Comparison of ENCODE assay signal across 10 cellular contexts in genomic region chr17:40602445-40603443, GRCh38. TPM values are rescaled to one million over a fixed set of nuclear protein-coding genes. Genes with fewer than 3 reads are reported as not detected.
DNase-seq lines count a peak whose midpoint lies in the region; ATAC-seq and TF ChIP-seq lines count a peak whose summit lies in the region.
"Had no signal": no experiment of that assay in that cellular context is flagged by ENCODE, and none has a peak within 500 bp of the region (broad histone marks: within the 10 kb centered on the region; RNA-seq: fewer than 3 reads in every experiment).

No MANE protein-coding gene starts in this region.

- H3K36me3 ChIP-seq in naive thymus-derived CD4-positive, alpha-beta T cell (ENCODE audit: control insufficient read depth in 2 of 3, insufficient read depth in 3 of 3, low read length in 3 of 3) = no peaks in the 10 kb centered on the region
- H3K36me3 ChIP-seq in stomach smooth muscle (ENCODE audit: control insufficient read depth in 2 of 2, insufficient read depth in 2 of 2, low read length in 2 of 2) (no peaks in the 10 kb centered on the region), WERI-Rb-1 (no peaks in the 10 kb centered on the region)

- H3K27me3 Mint-ChIP-seq in activated T-helper 2 cell treated with anti-CD3 and anti-CD28 coated beads, Interferon-gamma antibody, Interleukin-2, Interleukin-4, amounts not matched to agents 10 μg/mL and 5 μg/mL and 100 μg/mL, durations not matched to agents 14 hours and 24 hours and 36 hours (ENCODE audit: low read depth) = no peaks in the 10 kb centered on the region
- H3K27me3 Mint-ChIP-seq in naive thymus-derived CD4-positive, alpha-beta T cell = no peaks in the 10 kb centered on the region

- DNase-seq in activated gamma-delta T cell treated with Interleukin-2 at 50 U/mL for 16 hours (peak; percentile 54), activated gamma-delta T cell (lab: John Stamatoyannopoulos, UW) (no peak), WERI-Rb-1 (no peak), NCI-H1092 treated with DMSO at 0.1 percent for 48 hours (lab: John Stamatoyannopoulos, UW) (no peak), HPDE6-E6E7 (ENCODE audit: extremely low spot score) (no peak)
- peak; percentile 51 for DNase-seq in activated T-helper 2 cell treated with anti-CD3 and anti-CD28 coated beads, Interferon-gamma antibody, Interleukin-2, Interleukin-4, amounts not matched to agents 10 μg/mL and 5 μg/mL and 100 μg/mL, durations not matched to agents 14 hours and 24 hours and 36 hours (ENCODE audit: low spot score)
- DNase-seq in naive thymus-derived CD4-positive, alpha-beta T cell = peak; percentile 44 to 93 (median 89)
- DNase-seq: 8988T, H7 had no signal

- CTCF ChIA-PET in naive thymus-derived CD4-positive, alpha-beta T cell (lab: Charles Lee) = interaction anchor here (0.8 to 4.8 kb wide), 11 partner anchors 10 to 55 kb away, joined by 3 to 75 read pairs (median 6); partner anchors contain the start of gene CCR7

- peak overlapping the region; percentile 95 for H3K27ac Mint-ChIP-seq in activated T-helper 2 cell treated with anti-CD3 and anti-CD28 coated beads, Interferon-gamma antibody, Interleukin-2, Interleukin-4, amounts not matched to agents 10 μg/mL and 5 μg/mL and 100 μg/mL, durations not matched to agents 14 hours and 24 hours and 36 hours
- H3K27ac Mint-ChIP-seq in naive thymus-derived CD4-positive, alpha-beta T cell = peak overlapping the region; percentile 95 to 100 (median 99)

- intact Hi-C loops in activated T-helper 2 cell treated with anti-CD3 and anti-CD28 coated beads, Interferon-gamma antibody, Interleukin-2, Interleukin-4, amounts not matched to agents 10 μg/mL and 5 μg/mL and 100 μg/mL, durations not matched to agents 14 hours and 24 hours and 36 hours (cut with micrococcal nuclease) = no loop called here
- intact Hi-C loops in naive thymus-derived CD4-positive, alpha-beta T cell (cut with micrococcal nuclease) = loop anchor here in 1 of 2 donors (1.0 to 10.0 kb wide), 5 partner anchors 13 to 498 kb away; partner anchors contain the start of genes CCR7 and NR1D1

- POLR2A ChIA-PET in naive thymus-derived CD4-positive, alpha-beta T cell (lab: Charles Lee) = interaction anchor here (0.7 to 29.4 kb wide), 17 partner anchors 6 to 1086 kb away, joined by 3 to 2132 read pairs (median 5); partner anchors contain the start of genes CCR7 and EIF1

- no peaks in the 10 kb centered on the region for H3K9me3 ChIP-seq in naive thymus-derived CD4-positive, alpha-beta T cell (ENCODE audit: control insufficient read depth in 2 of 3, low read length in 3 of 3)
- H3K9me3 ChIP-seq in stomach smooth muscle (ENCODE audit: control insufficient read depth in 2 of 2, low read length in 2 of 2) = no peaks in the 10 kb centered on the region
- no peaks in the 10 kb centered on the region for H3K9me3 ChIP-seq in WERI-Rb-1 (ENCODE audit: severe bottlenecking)

- peaks cover 91% of the 10 kb centered on the region for H3K4me1 Mint-ChIP-seq in activated T-helper 2 cell treated with anti-CD3 and anti-CD28 coated beads, Interferon-gamma antibody, Interleukin-2, Interleukin-4, amounts not matched to agents 10 μg/mL and 5 μg/mL and 100 μg/mL, durations not matched to agents 14 hours and 24 hours and 36 hours (ENCODE audit: low read depth)
- H3K4me1 Mint-ChIP-seq in naive thymus-derived CD4-positive, alpha-beta T cell = peaks cover 55 to 100% (median 96%) of the 10 kb centered on the region in 7 donors

- peak overlapping the region; percentile 33 for H3K4me3 ChIP-seq in naive thymus-derived CD4-positive, alpha-beta T cell (ENCODE audit: low read length)
- H3K4me3 ChIP-seq in stomach smooth muscle (ENCODE audit: low read length in 2 of 2) (peak overlapping the region in 1 of 2 donors; percentile 22), WERI-Rb-1 (ENCODE audit: low read depth, low read length) (no peak overlapping the region)

- H3K27ac ChIP-seq in naive thymus-derived CD4-positive, alpha-beta T cell (ENCODE audit: low read depth, low read length) = peak overlapping the region; percentile 94
- H3K27ac ChIP-seq in stomach smooth muscle (ENCODE audit: low read length) = peak overlapping the region; percentile 66
- H3K27ac ChIP-seq in WERI-Rb-1 = no peak overlapping the region

- peak; percentile 66 for ATAC-seq in naive thymus-derived CD4-positive, alpha-beta T cell

- no peak for TF ChIP-seq CTCF in WERI-Rb-1 (IDR thresholded peaks at IDR 0.05; ENCODE audit: low read depth, low read length)

- no peaks in the 10 kb centered on the region for H3K27me3 ChIP-seq in naive thymus-derived CD4-positive, alpha-beta T cell (ENCODE audit: control insufficient read depth in 2 of 2, insufficient read depth in 2 of 2, low read length in 2 of 2)
- H3K27me3 ChIP-seq in stomach smooth muscle (ENCODE audit: control insufficient read depth in 1 of 2, insufficient read depth in 2 of 2, low read length in 2 of 2) (no peaks in the 10 kb centered on the region), WERI-Rb-1 (ENCODE audit: insufficient read depth, low read depth, severe bottlenecking) (peaks cover 33% of the 10 kb centered on the region)

- peak overlapping the region in 1 of 2 donors; percentile 51 for H3K9ac ChIP-seq in stomach smooth muscle (ENCODE audit: low read length in 2 of 2)

- peak overlapping the region; percentile 49 for H3K4me3 Mint-ChIP-seq in activated T-helper 2 cell treated with anti-CD3 and anti-CD28 coated beads, Interferon-gamma antibody, Interleukin-2, Interleukin-4, amounts not matched to agents 10 μg/mL and 5 μg/mL and 100 μg/mL, durations not matched to agents 14 hours and 24 hours and 36 hours (ENCODE audit: low read depth)
- peak overlapping the region; percentile 69 to 90 (median 81) for H3K4me3 Mint-ChIP-seq in naive thymus-derived CD4-positive, alpha-beta T cell

- no peaks in the 10 kb centered on the region for H3K9me3 Mint-ChIP-seq in activated T-helper 2 cell treated with anti-CD3 and anti-CD28 coated beads, Interferon-gamma antibody, Interleukin-2, Interleukin-4, amounts not matched to agents 10 μg/mL and 5 μg/mL and 100 μg/mL, durations not matched to agents 14 hours and 24 hours and 36 hours
- H3K9me3 Mint-ChIP-seq in naive thymus-derived CD4-positive, alpha-beta T cell = no peaks in the 10 kb centered on the region

- H3K4me1 ChIP-seq in naive thymus-derived CD4-positive, alpha-beta T cell (ENCODE audit: control insufficient read depth in 2 of 2, insufficient read depth in 2 of 2, low read length in 2 of 2) = peaks cover 88 to 100% of the 10 kb centered on the region in 2 donors
- peaks cover 10% of the 10 kb centered on the region for H3K4me1 ChIP-seq in stomach smooth muscle (ENCODE audit: control insufficient read depth, insufficient read depth, low read length)

- peaks cover 12% of the 10 kb centered on the region for H3K36me3 Mint-ChIP-seq in activated T-helper 2 cell treated with anti-CD3 and anti-CD28 coated beads, Interferon-gamma antibody, Interleukin-2, Interleukin-4, amounts not matched to agents 10 μg/mL and 5 μg/mL and 100 μg/mL, durations not matched to agents 14 hours and 24 hours and 36 hours (ENCODE audit: low read depth)
- H3K36me3 Mint-ChIP-seq in naive thymus-derived CD4-positive, alpha-beta T cell = peaks cover 0 to 30% (median 0%) of the 10 kb centered on the region in 5 donors

RNA-seq across cellular contexts. Expression of gene CCR7, which starts 37.5 kb away (rescaled TPM):
- 367 and 374 TPM in 2 replicates for total RNA-seq in activated T-helper 2 cell treated with anti-CD3 and anti-CD28 coated beads, Interferon-gamma antibody, Interleukin-2, Interleukin-4, amounts not matched to agents 10 μg/mL and 5 μg/mL and 100 μg/mL, durations not matched to agents 14 hours and 24 hours and 36 hours
- total RNA-seq in naive thymus-derived CD4-positive, alpha-beta T cell = 100 to 1,000 TPM; 153 to 675 (median 262) TPM
- polyA plus RNA-seq in naive thymus-derived CD4-positive, alpha-beta T cell = 1,000 to 10,000 TPM; 1,350 to 2,301 TPM

RNA-seq across cellular contexts. Expression of gene SMARCE1, which starts 44.9 kb away (rescaled TPM):
- total RNA-seq in activated T-helper 2 cell treated with anti-CD3 and anti-CD28 coated beads, Interferon-gamma antibody, Interleukin-2, Interleukin-4, amounts not matched to agents 10 μg/mL and 5 μg/mL and 100 μg/mL, durations not matched to agents 14 hours and 24 hours and 36 hours = 126 and 131 TPM in 2 replicates
- total RNA-seq in naive thymus-derived CD4-positive, alpha-beta T cell = 100 to 1,000 TPM in 1 of 5 experiments, 10 to 100 TPM in 4; 65.4 to 101 (median 79.2) TPM
- polyA plus RNA-seq in naive thymus-derived CD4-positive, alpha-beta T cell = 100 to 1,000 TPM; 142 to 184 TPM

Comparison
In these comparisons a context has a peak if more than half of its experiments do, and no peak if none do; other contexts are left out.
1. DNase-seq: peak in activated gamma-delta T cell treated with Interleukin-2 at 50 U/mL for 16 hours (single experiment), activated T-helper 2 cell treated with anti-CD3 and anti-CD28 coated beads, Interferon-gamma antibody, Interleukin-2, Interleukin-4, amounts not matched to agents 10 μg/mL and 5 μg/mL and 100 μg/mL, durations not matched to agents 14 hours and 24 hours and 36 hours (single experiment) and naive thymus-derived CD4-positive, alpha-beta T cell (9 of 9); none in activated gamma-delta T cell (single experiment), WERI-Rb-1 (single experiment), NCI-H1092 treated with DMSO at 0.1 percent for 48 hours (single experiment) and HPDE6-E6E7 (single experiment).